ENCODE assay signal across 4 cellular contexts in genomic region chr1:38973145-38973544, GRCh38. TPM values are rescaled to one million over a fixed set of nuclear protein-coding genes. Genes with fewer than 3 reads are reported as not detected.
"Had no signal": no experiment of that assay in that cellular context is flagged by ENCODE, and none has a peak within 500 bp of the region (broad histone marks: within the 10 kb centered on the region; RNA-seq: fewer than 3 reads in every experiment).

No MANE protein-coding gene starts in this region.

RNA-seq across cellular contexts. Expression of gene RHBDL2, which starts 31.5 kb away (rescaled TPM):
- total RNA-seq: OCI-LY7, SK-MEL-5, T-cell had no signal
- polyA plus RNA-seq: IgD-negative memory B cell had no signal
